Comparison of ENCODE assay signal across 9 cellular contexts in the genomic region with DNA sequence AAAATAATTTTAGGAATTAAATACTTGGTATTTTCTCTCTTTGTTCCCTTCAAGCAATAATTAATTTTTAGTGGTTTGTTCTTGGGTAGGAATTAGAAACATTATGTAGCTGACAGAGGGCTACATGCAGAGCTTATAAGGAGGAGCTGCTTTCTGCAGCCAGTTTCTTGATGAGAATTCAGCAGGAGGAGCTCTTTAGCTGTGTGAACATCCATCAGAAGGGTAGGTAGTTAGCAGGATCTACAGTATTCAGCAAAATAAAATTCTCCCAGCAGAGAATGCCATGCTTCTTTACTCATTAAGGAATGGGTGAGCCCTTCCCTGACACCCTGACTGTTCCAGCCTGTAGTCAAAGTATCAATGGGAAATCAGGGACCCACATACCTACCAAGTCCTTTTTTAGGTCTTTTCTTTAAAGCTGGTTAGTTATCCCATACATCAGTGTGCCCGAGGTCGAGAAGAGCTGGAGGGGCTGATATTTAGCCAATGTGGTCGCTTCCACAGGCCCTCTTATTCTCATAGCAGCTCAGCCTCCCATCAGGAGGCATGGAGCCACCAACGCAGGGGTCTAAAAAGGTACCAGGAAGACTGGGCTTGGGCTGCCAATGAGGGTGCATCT. TPM values are rescaled to one million over a fixed set of nuclear protein-coding genes. Genes with fewer than 3 reads are reported as not detected.
DNase-seq lines count a peak whose midpoint lies in the region; ATAC-seq and TF ChIP-seq lines count a peak whose summit lies in the region.
"Had no signal": no experiment of that assay in that cellular context is flagged by ENCODE, and none has a peak within 500 bp of the region (broad histone marks: within the 10 kb centered on the region; RNA-seq: fewer than 3 reads in every experiment).

No MANE protein-coding gene starts in this region.

- ATAC-seq in GM18498 (IDR thresholded peaks at IDR 0.05; ENCODE audit: unreplicated experiment) (no peak), GM19397 (IDR thresholded peaks at IDR 0.05; ENCODE audit: unreplicated experiment) (no peak)
- ATAC-seq: K562 had no signal

- no peak overlapping the region for H2BK5ac ChIP-seq in mesendoderm (ENCODE audit: low read length)

- H2BK15ac ChIP-seq in mesendoderm (replicated peaks; ENCODE audit: low read depth) = no peak overlapping the region

- intact Hi-C loops in activated T-helper 1 cell treated with anti-CD3 and anti-CD28 coated beads, Interleukin-12 subunit alpha, Interleukin-12 subunit beta, Interleukin-2, Interleukin-4 antibody, amounts not matched to agents 30 ng/mL and 10 ng/mL and 1 ng/mL, durations not matched to agents 14 hours and 24 hours and 36 hours (cut with micrococcal nuclease) = no loop called here

- no peaks in the 10 kb centered on the region for H3K36me3 Mint-ChIP-seq in chondrocyte (ENCODE audit: low read depth)
- H3K36me3 Mint-ChIP-seq in activated T-helper 1 cell treated with anti-CD3 and anti-CD28 coated beads, Interleukin-12 subunit alpha, Interleukin-12 subunit beta, Interleukin-2, Interleukin-4 antibody, amounts not matched to agents 30 ng/mL and 10 ng/mL and 1 ng/mL, durations not matched to agents 14 hours and 24 hours and 36 hours (ENCODE audit: low read depth) = no peaks in the 10 kb centered on the region

- no peaks in the 10 kb centered on the region for H3K9me3 Mint-ChIP-seq in chondrocyte (ENCODE audit: low read depth)
- no peaks in the 10 kb centered on the region for H3K9me3 Mint-ChIP-seq in activated T-helper 1 cell treated with anti-CD3 and anti-CD28 coated beads, Interleukin-12 subunit alpha, Interleukin-12 subunit beta, Interleukin-2, Interleukin-4 antibody, amounts not matched to agents 30 ng/mL and 10 ng/mL and 1 ng/mL, durations not matched to agents 14 hours and 24 hours and 36 hours

- DNase-seq in DMS114 treated with DMSO at 0.1 percent for 48 hours (lab: John Stamatoyannopoulos, UW; ENCODE audit: unreplicated experiment) (peak; percentile 17), LNCaP clone FGC (ENCODE audit: low read depth) (no peak), chondrocyte (ENCODE audit: low spot score) (no peak), mesendoderm (peak; percentile 55)
- no peak for DNase-seq in activated T-helper 1 cell treated with anti-CD3 and anti-CD28 coated beads, Interleukin-12 subunit alpha, Interleukin-12 subunit beta, Interleukin-2, Interleukin-4 antibody, amounts not matched to agents 30 ng/mL and 10 ng/mL and 1 ng/mL, durations not matched to agents 14 hours and 24 hours and 36 hours (ENCODE audit: low spot score)
- no peak for DNase-seq in activated T-cell treated with anti-CD3 and anti-CD28 coated beads, Interleukin-2, amount 50 U/mL, for 48 hours

- H3K27ac Mint-ChIP-seq in chondrocyte (ENCODE audit: unreplicated experiment) = no peak overlapping the region
- H3K27ac Mint-ChIP-seq in activated T-helper 1 cell treated with anti-CD3 and anti-CD28 coated beads, Interleukin-12 subunit alpha, Interleukin-12 subunit beta, Interleukin-2, Interleukin-4 antibody, amounts not matched to agents 30 ng/mL and 10 ng/mL and 1 ng/mL, durations not matched to agents 14 hours and 24 hours and 36 hours = no peak overlapping the region

- peak; percentile 25; the same call in 1 of the 2 replicates for TF ChIP-seq CTCF in LNCaP clone FGC (IDR thresholded peaks at IDR 0.05; ENCODE audit: control insufficient read depth, extremely low read depth, insufficient read depth)
- peak; percentile 79 for TF ChIP-seq CTCF in chondrocyte (IDR thresholded peaks at IDR 0.05)

- peaks cover 17% of the 10 kb centered on the region for H3K4me1 Mint-ChIP-seq in chondrocyte (ENCODE audit: low read depth)
- no peaks in the 10 kb centered on the region for H3K4me1 Mint-ChIP-seq in activated T-helper 1 cell treated with anti-CD3 and anti-CD28 coated beads, Interleukin-12 subunit alpha, Interleukin-12 subunit beta, Interleukin-2, Interleukin-4 antibody, amounts not matched to agents 30 ng/mL and 10 ng/mL and 1 ng/mL, durations not matched to agents 14 hours and 24 hours and 36 hours (ENCODE audit: low read depth)

- no peak overlapping the region for H3K4me3 ChIP-seq in LNCaP clone FGC (ENCODE audit: low read depth, low read length)
- no peak overlapping the region for H3K4me3 ChIP-seq in mesendoderm (ENCODE audit: low read length)
- H3K4me3 ChIP-seq: K562 had no signal

- H3K79me1 ChIP-seq in mesendoderm (ENCODE audit: low read length) = no peaks in the 10 kb centered on the region

- H3K79me2 ChIP-seq in mesendoderm (ENCODE audit: control insufficient read depth, insufficient read depth, low read length) = no peaks in the 10 kb centered on the region

- H2BK120ac ChIP-seq in mesendoderm (ENCODE audit: low read depth, low read length) = no peak overlapping the region

- H3K27me3 Mint-ChIP-seq in chondrocyte (ENCODE audit: low read depth) = peaks cover 1% of the 10 kb centered on the region
- peaks cover 2% of the 10 kb centered on the region for H3K27me3 Mint-ChIP-seq in activated T-helper 1 cell treated with anti-CD3 and anti-CD28 coated beads, Interleukin-12 subunit alpha, Interleukin-12 subunit beta, Interleukin-2, Interleukin-4 antibody, amounts not matched to agents 30 ng/mL and 10 ng/mL and 1 ng/mL, durations not matched to agents 14 hours and 24 hours and 36 hours (ENCODE audit: insufficient read depth)

- no peak overlapping the region for H3K4me3 Mint-ChIP-seq in chondrocyte (ENCODE audit: unreplicated experiment)
- no peak overlapping the region for H3K4me3 Mint-ChIP-seq in activated T-helper 1 cell treated with anti-CD3 and anti-CD28 coated beads, Interleukin-12 subunit alpha, Interleukin-12 subunit beta, Interleukin-2, Interleukin-4 antibody, amounts not matched to agents 30 ng/mL and 10 ng/mL and 1 ng/mL, durations not matched to agents 14 hours and 24 hours and 36 hours

- no peak overlapping the region for H4K5ac ChIP-seq in mesendoderm (ENCODE audit: low read length)

- H2AK5ac ChIP-seq in mesendoderm (ENCODE audit: low read length) = no peak overlapping the region

- no peak overlapping the region for H3K4ac ChIP-seq in mesendoderm (ENCODE audit: low read depth, low read length)

- no peaks in the 10 kb centered on the region for H3K27me3 ChIP-seq in mesendoderm (ENCODE audit: insufficient read depth, low read length, poor library complexity)

- H3K56ac ChIP-seq in mesendoderm (ENCODE audit: low read length) = no peak overlapping the region

- no peak overlapping the region for H3K9ac ChIP-seq in mesendoderm (ENCODE audit: low read length)

- no peak overlapping the region for H3K18ac ChIP-seq in mesendoderm (ENCODE audit: low read length)

- H3K4me2 ChIP-seq in mesendoderm (ENCODE audit: low read length) = no peak overlapping the region

- no peak overlapping the region for H3K23ac ChIP-seq in mesendoderm (ENCODE audit: low read length)

- H4K8ac ChIP-seq in mesendoderm (ENCODE audit: low read depth, low read length) = no peak overlapping the region

- no peaks in the 10 kb centered on the region for H3K36me3 ChIP-seq in mesendoderm (ENCODE audit: control insufficient read depth, insufficient read depth, low read length)

- WGBS in mesendoderm (ENCODE audit: extremely low coverage, insufficient coverage, low lambda C conversion rate) = no CpG with 5 or more reads among the region's 4 CpGs

- H3K27ac ChIP-seq in mesendoderm (ENCODE audit: low read depth, low read length) = no peak overlapping the region

- H3K4me1 ChIP-seq in mesendoderm (ENCODE audit: control insufficient read depth, low read depth, low read length) = no peaks in the 10 kb centered on the region

RNA-seq across cellular contexts. Expression of a gene that starts 54.0 kb away (rescaled TPM):
- total RNA-seq in chondrocyte = 3.0 to 3.4 TPM (median 3.3 TPM) in 3 replicates
- polyA plus RNA-seq in mesendoderm (2013, experiment 1 of 2) = 0.35 TPM
- 0.35 TPM for polyA plus RNA-seq in mesendoderm (2013, experiment 2 of 2)
- total RNA-seq in activated T-helper 1 cell treated with anti-CD3 and anti-CD28 coated beads, Interleukin-12 subunit alpha, Interleukin-12 subunit beta, Interleukin-2, Interleukin-4 antibody, amounts not matched to agents 30 ng/mL and 10 ng/mL and 1 ng/mL, durations not matched to agents 14 hours and 24 hours and 36 hours = not detected in 2 replicates

Comparison
In these comparisons a context has a peak if more than half of its experiments do, and no peak if none do; other contexts are left out.
1. DNase-seq: peak in DMS114 treated with DMSO at 0.1 percent for 48 hours (single experiment) and mesendoderm (single experiment); none in LNCaP clone FGC (single experiment), chondrocyte (single experiment), activated T-helper 1 cell treated with anti-CD3 and anti-CD28 coated beads, Interleukin-12 subunit alpha, Interleukin-12 subunit beta, Interleukin-2, Interleukin-4 antibody, amounts not matched to agents 30 ng/mL and 10 ng/mL and 1 ng/mL, durations not matched to agents 14 hours and 24 hours and 36 hours (single experiment) and activated T-cell treated with anti-CD3 and anti-CD28 coated beads, Interleukin-2, amount 50 U/mL, for 48 hours (0 of 2).